35 cellular contexts compared by ENCODE assay signal in genomic region chr22:28637225-28637624, GRCh38. TPM values are rescaled to one million over a fixed set of nuclear protein-coding genes. Genes with fewer than 3 reads are reported as not detected.
DNase-seq lines count a peak whose midpoint lies in the region; ATAC-seq and TF ChIP-seq lines count a peak whose summit lies in the region.
"Had no signal": no experiment of that assay in that cellular context is flagged by ENCODE, and none has a peak within 500 bp of the region (broad histone marks: within the 10 kb centered on the region; RNA-seq: fewer than 3 reads in every experiment).

No MANE protein-coding gene starts in this region.

- POLR2A ChIA-PET in HEK293 (lab: Yijun Ruan, JAX) = no interaction called here

- no peak for DNase-seq in activated naive CD4-positive, alpha-beta T cell treated with anti-CD3 and anti-CD28 coated beads, Interleukin-2, amount 50 U/mL, for 72 hours (ENCODE audit: low spot score in 2 of 2)
- DNase-seq in left colon (peak in 1 of 2 donors; percentile 9), mucosa of descending colon (peak in 1 of 3 donors; percentile 10), HT-29 (ENCODE audit: low spot score) (no peak), NCI-H1105 (lab: John Stamatoyannopoulos, UW) (no peak), stomach (no peak)
- DNase-seq: 8988T; ACHN; AML-193; BE2C; C1 segment of cervical spinal cord; Caco-2; Calu3; CD4-positive, alpha-beta memory T cell; CD4-positive, alpha-beta T cell; CD4-positive, CD25-positive, alpha-beta regulatory T cell; CD8-positive, alpha-beta memory T cell; CD8-positive, alpha-beta T cell; COR-L47; DMS 273 treated with DMSO at 0.1 percent for 48 hours; DMS153; DMS53; DMS79; DMS79 treated with DMSO at 0.1 percent for 48 hours; DND-41; EL had no signal

- peak overlapping the region; percentile 19 for H3K27ac Mint-ChIP-seq in activated naive CD4-positive, alpha-beta T cell treated with anti-CD3 and anti-CD28 coated beads, Interleukin-2, amount 50 U/mL, for 24 hours
- no peak overlapping the region for H3K27ac Mint-ChIP-seq in activated naive CD4-positive, alpha-beta T cell treated with anti-CD3 and anti-CD28 coated beads, Interleukin-2, amount 50 U/mL, for 72 hours
- H3K27ac Mint-ChIP-seq: B cell; CD14-positive monocyte; CD4-positive, alpha-beta memory T cell; CD4-positive, alpha-beta T cell; CD4-positive, CD25-positive, alpha-beta regulatory T cell; CD8-positive, alpha-beta memory T cell; CD8-positive, alpha-beta T cell had no signal

- H3K4me1 ChIP-seq in HEK293 (ENCODE audit: control insufficient read depth, insufficient read depth, low read length) = peaks cover 2% of the 10 kb centered on the region; the same call in 1 of the 2 replicates
- peaks cover 3% of the 10 kb centered on the region for H3K4me1 ChIP-seq in mucosa of descending colon (ENCODE audit: low read depth)
- no peaks in the 10 kb centered on the region for H3K4me1 ChIP-seq in stomach
- H3K4me1 ChIP-seq: A549; BE2C; BLaER1; BLaER1 treated with 17β-estradiol and CSF1 and Interleukin-3, amounts not matched to agents 10 nM and 100 nM; Caco-2 had no signal

- H3K36me3 ChIP-seq in HEK293 (ENCODE audit: control insufficient read depth in 2 of 2, insufficient read depth in 1 of 2, low read length in 2 of 2) (no peaks in the 10 kb centered on the region; a peak in 1 of 3 replicates), mucosa of descending colon (ENCODE audit: low read depth) (no peaks in the 10 kb centered on the region), stomach (no peaks in the 10 kb centered on the region)
- H3K36me3 ChIP-seq: BE2C; BLaER1; BLaER1 treated with 17β-estradiol and CSF1 and Interleukin-3, amounts not matched to agents 10 nM and 100 nM had no signal

- no peaks in the 10 kb centered on the region for H3K9me3 Mint-ChIP-seq in activated naive CD4-positive, alpha-beta T cell treated with anti-CD3 and anti-CD28 coated beads, Interleukin-2, amount 50 U/mL, for 24 hours
- H3K9me3 Mint-ChIP-seq in activated naive CD4-positive, alpha-beta T cell treated with anti-CD3 and anti-CD28 coated beads, Interleukin-2, amount 50 U/mL, for 72 hours = no peaks in the 10 kb centered on the region
- H3K9me3 Mint-ChIP-seq: CD4-positive, alpha-beta memory T cell; CD4-positive, alpha-beta T cell; CD8-positive, alpha-beta memory T cell; CD8-positive, alpha-beta T cell had no signal

- no peak overlapping the region for H3K4me3 Mint-ChIP-seq in activated naive CD4-positive, alpha-beta T cell treated with anti-CD3 and anti-CD28 coated beads, Interleukin-2, amount 50 U/mL, for 24 hours
- H3K4me3 Mint-ChIP-seq: B cell; CD14-positive monocyte; CD4-positive, alpha-beta memory T cell; CD4-positive, alpha-beta T cell; CD4-positive, CD25-positive, alpha-beta regulatory T cell; CD8-positive, alpha-beta memory T cell; CD8-positive, alpha-beta T cell had no signal

- TF ChIP-seq CTCF in HEK293 (tag by site-specific recombination; IDR thresholded peaks at IDR 0.05) = no peak
- TF ChIP-seq CTCF in mucosa of descending colon (IDR thresholded peaks at IDR 0.05) = no peak
- TF ChIP-seq CTCF in stomach (IDR thresholded peaks at IDR 0.05) = no peak

- H3K4me1 Mint-ChIP-seq in activated naive CD4-positive, alpha-beta T cell treated with anti-CD3 and anti-CD28 coated beads, Interleukin-2, amount 50 U/mL, for 24 hours = no peaks in the 10 kb centered on the region
- H3K4me1 Mint-ChIP-seq: B cell; CD14-positive monocyte; CD4-positive, alpha-beta memory T cell; CD4-positive, CD25-positive, alpha-beta regulatory T cell; CD8-positive, alpha-beta memory T cell had no signal

- H3K27ac ChIP-seq in HEK293 (ENCODE audit: extremely low read depth, low read depth, low read length) (no peak overlapping the region), stomach (no peak overlapping the region)
- H3K27ac ChIP-seq: 22Rv1; A549; BLaER1; BLaER1 treated with 17β-estradiol and CSF1 and Interleukin-3, amounts not matched to agents 10 nM and 100 nM; C4-2B had no signal

- CTCF ChIA-PET in HEK293 (lab: Yijun Ruan, JAX) = interaction anchor here (0.6 kb wide), 1 partner anchor 568 kb away, joined by 5 read pairs; the partner anchor contains the start of gene EMID1

- ATAC-seq in activated naive CD4-positive, alpha-beta T cell treated with anti-CD3 and anti-CD28 coated beads, Interleukin-2, amount 50 U/mL, for 72 hours = no peak
- ATAC-seq in left colon = peak; percentile 93
- peak; percentile 40 for ATAC-seq in mucosa of descending colon
- ATAC-seq: A549; CD8-positive, alpha-beta T cell had no signal

- H3K4me3 ChIP-seq in HEK293 (ENCODE audit: low read depth, low read length) = no peak overlapping the region
- no peak overlapping the region for H3K4me3 ChIP-seq in mucosa of descending colon
- no peak overlapping the region for H3K4me3 ChIP-seq in stomach
- H3K4me3 ChIP-seq: A549; BLaER1; BLaER1 treated with 17β-estradiol and CSF1 and Interleukin-3, amounts not matched to agents 10 nM and 100 nM had no signal

- TF ChIP-seq EP300 in stomach (IDR thresholded peaks at IDR 0.05) = no peak

- no peaks in the 10 kb centered on the region for H3K9me3 ChIP-seq in HEK293 (ENCODE audit: control insufficient read depth, insufficient read depth, low read depth, low read length)
- no peaks in the 10 kb centered on the region for H3K9me3 ChIP-seq in mucosa of descending colon
- no peaks in the 10 kb centered on the region for H3K9me3 ChIP-seq in stomach
- H3K9me3 ChIP-seq: A549; BE2C; BLaER1; BLaER1 treated with 17β-estradiol and CSF1 and Interleukin-3, amounts not matched to agents 10 nM and 100 nM; Caco-2 had no signal

- WGBS in stomach, 5 donors = 87 to 93% (median 90%) methylated on average over 8 of the region's 8 CpGs

- no peaks in the 10 kb centered on the region for H3K27me3 ChIP-seq in stomach
- H3K27me3 ChIP-seq: BE2C; BLaER1; BLaER1 treated with 17β-estradiol and CSF1 and Interleukin-3, amounts not matched to agents 10 nM and 100 nM had no signal

- peaks cover 30% of the 10 kb centered on the region for H3K27me3 Mint-ChIP-seq in activated naive CD4-positive, alpha-beta T cell treated with anti-CD3 and anti-CD28 coated beads, Interleukin-2, amount 50 U/mL, for 24 hours

- H3K36me3 Mint-ChIP-seq in activated naive CD4-positive, alpha-beta T cell treated with anti-CD3 and anti-CD28 coated beads, Interleukin-2, amount 50 U/mL, for 24 hours = no peaks in the 10 kb centered on the region
- no peaks in the 10 kb centered on the region for H3K36me3 Mint-ChIP-seq in activated naive CD4-positive, alpha-beta T cell treated with anti-CD3 and anti-CD28 coated beads, Interleukin-2, amount 50 U/mL, for 72 hours
- H3K36me3 Mint-ChIP-seq: CD14-positive monocyte; CD4-positive, alpha-beta memory T cell; CD4-positive, CD25-positive, alpha-beta regulatory T cell; CD8-positive, alpha-beta T cell had no signal

- no peak for TF ChIP-seq POLR2A in stomach (IDR thresholded peaks at IDR 0.05)

- intact Hi-C loops in left colon (cut with DNase I, micrococcal nuclease) (no loop called here), mucosa of descending colon (cut with DNase I, micrococcal nuclease) (no loop called here), stomach (cut with DNase I; ENCODE audit: low total_unique reads) (no loop called here)

TF ChIP-seq in HEK293, 187 proteins besides CTCF, POLR2A, EP300 and RAD21 (continues in another document):
- no peak for TF ChIP-seq ZNF394 (tag by site-specific recombination; IDR thresholded peaks at IDR 0.05; ENCODE audit: borderline replicate concordance)
- no peak for TF ChIP-seq INSM2 (tag by site-specific recombination; IDR thresholded peaks at IDR 0.05)
- TF ChIP-seq ZNF10 (tag by site-specific recombination; IDR thresholded peaks at IDR 0.05) = no peak
- 0 out of 2 replicates have a peak, but pooled peaks have one; percentile 14 for TF ChIP-seq KLF1 (tag by site-specific recombination; IDR thresholded peaks at IDR 0.05)
- TF ChIP-seq ZNF792 (tag by site-specific recombination; IDR thresholded peaks at IDR 0.05) = no peak
- TF ChIP-seq ZSCAN30 (tag by site-specific recombination; IDR thresholded peaks at IDR 0.05) = no peak
- peak; percentile 19 for TF ChIP-seq ZNF18 (tag by site-specific recombination; IDR thresholded peaks at IDR 0.05)

RNA-seq across cellular contexts. Expression of gene TTC28, which starts 42.4 kb away (rescaled TPM):
- total RNA-seq in activated naive CD4-positive, alpha-beta T cell treated with anti-CD3 and anti-CD28 coated beads, Interleukin-2, amount 50 U/mL, for 72 hours = 1 to 10 TPM in 1 of 2 donors, under 1 TPM in 1; 0.66 to 8.5 TPM
- 10 to 100 TPM in 1 of 2 donors, 1 to 10 TPM in 1; 8.8 to 12.0 TPM for total RNA-seq in left colon
- total RNA-seq in mucosa of descending colon = 10 to 100 TPM in 2 of 3 donors, 1 to 10 TPM in 1; 9.6 to 32.3 (median 13.2) TPM
- total RNA-seq in HT-29 (2014; rRNA removed; shearing (Covaris generic)) = under 0.01 TPM in 1 of 2 replicates, not detected in the other
- total RNA-seq in stomach = 10 to 100 TPM; 19.3 to 53.4 (median 41.4) TPM
- 1 to 10 TPM; 1.7 to 4.4 (median 2.9) TPM for polyA plus RNA-seq in stomach

Comparison
In these comparisons a context has a peak if more than half of its experiments do, and no peak if none do; other contexts are left out.
1. ATAC-seq: peak in left colon (single experiment) and mucosa of descending colon (single experiment); none in activated naive CD4-positive, alpha-beta T cell treated with anti-CD3 and anti-CD28 coated beads, Interleukin-2, amount 50 U/mL, for 72 hours (0 of 2).